In genomic region chr16:10981697-10982216, GRCh38 we compare ENCODE assay signal across 9 cellular contexts. TPM values are rescaled to one million over a fixed set of nuclear protein-coding genes. Genes with fewer than 3 reads are reported as not detected.
A peak's percentile ranks its signal among the peaks of the same experiment; 100 is the strongest.
DNase-seq lines count a peak whose midpoint lies in the region; ATAC-seq and TF ChIP-seq lines count a peak whose summit lies in the region.
"Had no signal": no experiment of that assay in that cellular context is flagged by ENCODE, and none has a peak within 500 bp of the region (broad histone marks: within the 10 kb centered on the region; RNA-seq: fewer than 3 reads in every experiment).

No MANE protein-coding gene starts in this region.

- H3K36me3 ChIP-seq in endodermal cell (ENCODE audit: control insufficient read depth, insufficient read depth, low read length) (peaks cover 31% of the 10 kb centered on the region), esophagus muscularis mucosa (peaks cover 6 to 66% (median 36%) of the 10 kb centered on the region in 4 donors)

- TF ChIP-seq POLR2A in esophagus muscularis mucosa (IDR thresholded peaks at IDR 0.05; ENCODE audit: low read depth): no peak

- intact Hi-C loops in Calu3 (cut with micrococcal nuclease; ENCODE audit: unreplicated experiment) (no loop called here), esophagus muscularis mucosa (cut with DNase I) (loop anchor here (10.0 kb wide), 1 partner anchor 113 kb away; no protein-coding TSS in a partner anchor)

- H3K4me3 ChIP-seq in endodermal cell (ENCODE audit: low read length) (no peak overlapping the region), esophagus muscularis mucosa (no peak overlapping the region)
- H3K4me3 ChIP-seq: SJSA1 had no signal

- H3K4me1 Mint-ChIP-seq in Calu3 (ENCODE audit: low read depth, unreplicated experiment) (peaks cover 21% of the 10 kb centered on the region), endodermal cell (peaks cover 2% of the 10 kb centered on the region), type B pancreatic cell (ENCODE audit: unreplicated experiment) (peaks cover 70% of the 10 kb centered on the region)

- no TSS peak for BruUV-seq in Calu3 (replicated peaks; lab: Mats Ljungman, UMichigan)

- 79 to 88% methylated on average over 3 to 4 of the region's 4 CpGs for WGBS in endodermal cell (ENCODE audit: insufficient coverage in 1 of 2, insufficient read length in 1 of 2), 2 experiments
- WGBS in esophagus muscularis mucosa: 99% methylated on average over 4 of the region's 4 CpGs

- no peak for TF ChIP-seq EP300 in esophagus muscularis mucosa (IDR thresholded peaks at IDR 0.05)

- no peaks in the 10 kb centered on the region for H3K9me3 Mint-ChIP-seq in Calu3 (ENCODE audit: low read depth, unreplicated experiment)
- H3K9me3 Mint-ChIP-seq in endodermal cell: no peaks in the 10 kb centered on the region
- H3K9me3 Mint-ChIP-seq in type B pancreatic cell: no peaks in the 10 kb centered on the region

- no peaks in the 10 kb centered on the region for H3K9me3 ChIP-seq in endodermal cell (ENCODE audit: control insufficient read depth, low read length)
- no peaks in the 10 kb centered on the region for H3K9me3 ChIP-seq in esophagus muscularis mucosa
- H3K9me3 ChIP-seq: SJSA1 had no signal

- H3K27me3 Mint-ChIP-seq in Calu3 (ENCODE audit: unreplicated experiment): no peaks in the 10 kb centered on the region
- no peaks in the 10 kb centered on the region for H3K27me3 Mint-ChIP-seq in endodermal cell (ENCODE audit: insufficient read depth)
- no peaks in the 10 kb centered on the region for H3K27me3 Mint-ChIP-seq in type B pancreatic cell

- no peaks in the 10 kb centered on the region for H3K4me1 ChIP-seq in endodermal cell (ENCODE audit: control insufficient read depth, insufficient read depth, low read length)
- H3K4me1 ChIP-seq in esophagus muscularis mucosa: peaks cover 6 to 39% (median 25%) of the 10 kb centered on the region in 4 donors
- H3K4me1 ChIP-seq: SJSA1 had no signal

- H3K27ac Mint-ChIP-seq in Calu3 (ENCODE audit: unreplicated experiment) (no peak overlapping the region), endodermal cell (no peak overlapping the region), type B pancreatic cell (no peak overlapping the region)

- H3K27ac ChIP-seq in endodermal cell (ENCODE audit: low read depth, low read length) (no peak overlapping the region), esophagus muscularis mucosa (replicated peaks in 1 of 4) (peak overlapping the region in 1 of 4 donors; percentile 84)
- H3K27ac ChIP-seq: SJSA1 had no signal

- H3K9ac ChIP-seq in endodermal cell (ENCODE audit: extremely low read depth, low read length, poor library complexity, severe bottlenecking): no peak overlapping the region

- TF ChIP-seq CTCF in Calu3 (IDR thresholded peaks at IDR 0.05; ENCODE audit: unreplicated experiment): no peak
- peak; percentile 72 for TF ChIP-seq CTCF in endodermal cell (conservative IDR thresholded peaks at IDR 0.05)
- peak; percentile 47 for TF ChIP-seq CTCF in type B pancreatic cell (conservative IDR thresholded peaks at IDR 0.05)
- peak in 1 of 3 experiments; percentile 7 for TF ChIP-seq CTCF in esophagus muscularis mucosa (IDR thresholded peaks at IDR 0.05)

- DNase-seq in Calu3: peak; percentile 37
- peak; percentile 60 for DNase-seq in GM19240 (ENCODE audit: insufficient read length, low spot score)
- peak; percentile 4 for DNase-seq in SHP77 treated with DMSO at 0.1 percent for 48 hours (lab: John Stamatoyannopoulos, UW)
- DNase-seq in endodermal cell: peak; percentile 85
- no peak for DNase-seq in type B pancreatic cell (ENCODE audit: extremely low spot score, unreplicated experiment)
- DNase-seq in esophagus muscularis mucosa (ENCODE audit: extremely low spot score): no peak
- DNase-seq in NK-92 (lab: John Stamatoyannopoulos, UW; ENCODE audit: unreplicated experiment): no peak

- CTCF ChIA-PET in Calu3 (lab: Charles Lee): interaction anchor here (0.6 to 2.8 kb wide), 2 partner anchors 124 to 275 kb away, joined by 7 to 25 read pairs; partner anchors contain the start of gene SOCS1

- peaks cover 7% of the 10 kb centered on the region for H3K36me3 Mint-ChIP-seq in Calu3 (ENCODE audit: insufficient read depth, unreplicated experiment)
- peaks cover 50% of the 10 kb centered on the region for H3K36me3 Mint-ChIP-seq in endodermal cell (ENCODE audit: low read depth)
- peaks cover 28% of the 10 kb centered on the region for H3K36me3 Mint-ChIP-seq in type B pancreatic cell

- H3K4me3 Mint-ChIP-seq in Calu3 (ENCODE audit: low read depth, unreplicated experiment) (no peak overlapping the region), endodermal cell (no peak overlapping the region), type B pancreatic cell (no peak overlapping the region)

- H3K27me3 ChIP-seq in endodermal cell (ENCODE audit: control insufficient read depth, insufficient read depth, low read length, poor library complexity, severe bottlenecking): no peaks in the 10 kb centered on the region
- H3K27me3 ChIP-seq in esophagus muscularis mucosa: no peaks in the 10 kb centered on the region
- H3K27me3 ChIP-seq: SJSA1 had no signal

- ATAC-seq in HG03139 (IDR thresholded peaks at IDR 0.05; ENCODE audit: unreplicated experiment): peak; percentile 48

RNA-seq across cellular contexts. Expression of gene CLEC16A, which starts 37.4 kb away (rescaled TPM):
- total RNA-seq in Calu3 (2022) (33.0 and 37.5 TPM in 2 replicates), endodermal cell (10 to 100 TPM; 19.5 to 28.3 TPM), type B pancreatic cell (ENCODE audit: low replicate concordance) (33.4 and 36.8 TPM in 2 replicates), esophagus muscularis mucosa (10 to 100 TPM; 22.3 to 34.7 (median 29.2) TPM)
- 15.6 TPM for polyA plus RNA-seq in endodermal cell (2013, experiment 1 of 2)
- polyA plus RNA-seq in endodermal cell (2013, experiment 2 of 2): 15.2 TPM

RNA-seq across cellular contexts. Expression of gene DEXI, which starts 39.5 kb away (rescaled TPM):
- 32.3 and 40.3 TPM in 2 replicates for total RNA-seq in Calu3 (2022)
- total RNA-seq in endodermal cell: 10 to 100 TPM; 31.5 to 32.0 TPM
- polyA plus RNA-seq in endodermal cell (2013, experiment 1 of 2): 33.2 TPM
- polyA plus RNA-seq in endodermal cell (2013, experiment 2 of 2): 31.2 TPM
- total RNA-seq in type B pancreatic cell (ENCODE audit: low replicate concordance): 36.6 and 37.7 TPM in 2 replicates
- total RNA-seq in esophagus muscularis mucosa: 100 to 1,000 TPM; 106 to 133 (median 125) TPM

Comparison
In these comparisons a context has a peak if more than half of its experiments do, and no peak if none do; other contexts are left out.
1. DNase-seq: peak in Calu3 (single experiment), GM19240 (single experiment), SHP77 treated with DMSO at 0.1 percent for 48 hours (single experiment) and endodermal cell (single experiment); none in type B pancreatic cell (single experiment), esophagus muscularis mucosa (single experiment) and NK-92 (single experiment).